Comparison of ENCODE assay signal across 8 cellular contexts in the genomic region with DNA sequence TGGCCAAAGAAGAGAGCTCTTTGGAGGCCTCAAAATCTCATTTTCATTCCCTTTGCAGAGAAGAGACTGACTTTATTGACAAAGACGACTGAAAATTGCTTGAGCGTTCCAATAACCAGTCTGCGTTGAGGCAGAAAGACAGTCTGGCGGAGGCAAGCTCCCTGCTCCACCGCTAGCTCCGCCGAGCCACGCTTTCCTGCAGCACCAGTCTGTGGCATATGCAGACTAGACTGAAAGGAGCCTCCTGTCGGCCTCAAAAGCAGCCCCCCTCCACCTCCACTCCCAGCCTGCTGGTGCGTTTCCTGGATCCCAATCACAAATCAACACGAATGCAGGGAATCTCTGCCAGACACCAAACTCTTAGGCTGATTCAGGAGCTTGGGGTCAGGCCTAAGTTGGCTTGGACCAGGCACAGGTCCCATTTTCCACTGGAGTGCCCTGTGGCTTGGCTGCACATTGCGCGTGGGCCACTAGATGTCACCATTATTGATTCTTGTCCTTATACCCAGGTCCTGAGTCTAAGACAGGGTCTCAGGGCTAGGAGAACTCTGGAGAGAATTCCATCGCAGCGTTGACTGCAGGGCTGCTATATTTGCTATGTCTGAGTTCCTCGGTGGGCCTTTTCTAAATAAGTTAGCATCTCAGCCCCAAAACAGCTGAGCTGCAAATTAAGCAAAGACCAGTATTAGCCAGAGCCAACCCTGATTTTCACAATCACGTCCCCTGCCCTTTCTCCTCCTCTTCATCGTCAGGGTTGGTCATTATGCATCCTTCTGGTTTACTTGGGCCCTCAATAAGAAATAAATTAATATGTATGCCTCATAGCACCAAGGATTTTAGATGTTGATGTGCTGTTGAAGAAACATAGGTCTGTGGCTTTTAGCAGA. TPM values are rescaled to one million over a fixed set of nuclear protein-coding genes. Genes with fewer than 3 reads are reported as not detected.
A peak's percentile ranks its signal among the peaks of the same experiment; 100 is the strongest.
DNase-seq lines count a peak whose midpoint lies in the region; ATAC-seq, FAIRE-seq and TF ChIP-seq lines count a peak whose summit lies in the region.

No MANE protein-coding gene starts in this region.

- H3K9me3 ChIP-seq in OCI-LY1 (ENCODE audit: low read length), result no peaks in the 10 kb centered on the region
- H3K9me3 ChIP-seq in osteoblast (ENCODE audit: low read depth, low read length), result no peaks in the 10 kb centered on the region

- peak; percentile 78 for TF ChIP-seq CTCF in OCI-LY1 (IDR thresholded peaks at IDR 0.05; ENCODE audit: low read length)
- TF ChIP-seq CTCF in fibroblast of villous mesenchyme (IDR thresholded peaks at IDR 0.05; ENCODE audit: insufficient read depth, low read depth, low read length), result peak; percentile 68
- TF ChIP-seq CTCF in osteoblast (IDR thresholded peaks at IDR 0.05; ENCODE audit: extremely low read depth, low read depth, low read length), result peak; percentile 68

- no peaks in the 10 kb centered on the region for H3K9me2 ChIP-seq in OCI-LY1 (ENCODE audit: low read depth, low read length)

- H3K79me2 ChIP-seq in OCI-LY1 (ENCODE audit: insufficient read depth, low read length) (no peaks in the 10 kb centered on the region), osteoblast (ENCODE audit: insufficient read depth, low read length) (no peaks in the 10 kb centered on the region)

- H3K4me2 ChIP-seq in OCI-LY1 (ENCODE audit: low read length) (no peak overlapping the region), osteoblast (ENCODE audit: insufficient read depth, low read length) (no peak overlapping the region)

- H3K27ac ChIP-seq in OCI-LY1 (ENCODE audit: low read depth, low read length, poor library complexity, severe bottlenecking) (no peak overlapping the region), osteoblast (ENCODE audit: low read depth, low read length) (no peak overlapping the region)

- H3K9ac ChIP-seq in OCI-LY1 (ENCODE audit: low read length), result no peak overlapping the region

- H3K27me3 ChIP-seq in OCI-LY1 (ENCODE audit: insufficient read depth, low read length) (no peaks in the 10 kb centered on the region), osteoblast (ENCODE audit: insufficient read depth, low read length) (no peaks in the 10 kb centered on the region)

- H3K36me3 Mint-ChIP-seq in activated T-cell treated with anti-CD3 and anti-CD28 coated beads, Interleukin-2, amount 50 U/mL, for 4 hours (ENCODE audit: insufficient read depth), result no peaks in the 10 kb centered on the region

- H3K27me3 Mint-ChIP-seq in activated T-cell treated with anti-CD3 and anti-CD28 coated beads, Interleukin-2, amount 50 U/mL, for 4 hours (ENCODE audit: low read depth), result peaks cover 4% of the 10 kb centered on the region

- H3K4me3 Mint-ChIP-seq in activated T-cell treated with anti-CD3 and anti-CD28 coated beads, Interleukin-2, amount 50 U/mL, for 4 hours, result no peak overlapping the region

- no peaks in the 10 kb centered on the region for H3K4me1 ChIP-seq in OCI-LY1 (ENCODE audit: insufficient read depth, low read length, severe bottlenecking)
- no peaks in the 10 kb centered on the region for H3K4me1 ChIP-seq in osteoblast (ENCODE audit: insufficient read depth, low read length)

- H3K36me3 ChIP-seq in OCI-LY1 (ENCODE audit: insufficient read depth, low read length) (no peaks in the 10 kb centered on the region), osteoblast (ENCODE audit: insufficient read depth, low read length) (no peaks in the 10 kb centered on the region)

- no peaks in the 10 kb centered on the region for H3K4me1 Mint-ChIP-seq in activated T-cell treated with anti-CD3 and anti-CD28 coated beads, Interleukin-2, amount 50 U/mL, for 4 hours (ENCODE audit: low read depth)

- H3K4me3 ChIP-seq in OCI-LY1 (ENCODE audit: low read depth, low read length, poor library complexity, severe bottlenecking) (no peak overlapping the region), fibroblast of villous mesenchyme (ENCODE audit: low read depth, low read length) (no peak overlapping the region), osteoblast (ENCODE audit: insufficient read depth, low read length) (no peak overlapping the region)

- no peaks in the 10 kb centered on the region for H4K20me1 ChIP-seq in OCI-LY1 (ENCODE audit: insufficient read depth, low read length)
- H4K20me1 ChIP-seq in osteoblast (ENCODE audit: insufficient read depth, low read length), result no peaks in the 10 kb centered on the region

- no peaks in the 10 kb centered on the region for H3K9me3 Mint-ChIP-seq in activated T-cell treated with anti-CD3 and anti-CD28 coated beads, Interleukin-2, amount 50 U/mL, for 4 hours

- FAIRE-seq in urothelium cell line (lab: Jason Lieb, UNC), result no peak

- DNase-seq in EH (ENCODE audit: low read depth), result peak; percentile 60
- DNase-seq in activated T-cell treated with anti-CD3 and anti-CD28 coated beads, Interleukin-2, amount 50 U/mL, for 4 hours, result peak; percentile 38
- DNase-seq in fibroblast of villous mesenchyme (ENCODE audit: low read depth), result peak; percentile 47
- DNase-seq in osteoblast (ENCODE audit: insufficient read length, low spot score, missing footprints), result peak; percentile 90
- DNase-seq in urothelium cell line (ENCODE audit: low spot score), result peak; percentile 61

- ATAC-seq in HG02623 (IDR thresholded peaks at IDR 0.05; ENCODE audit: unreplicated experiment), result peak; percentile 58
- ATAC-seq in activated T-cell treated with anti-CD3 and anti-CD28 coated beads, Interleukin-2, amount 50 U/mL, for 4 hours, result peak; percentile 77 to 81
- no peak for ATAC-seq in GM19397 (IDR thresholded peaks at IDR 0.05; ENCODE audit: unreplicated experiment)

- no peak overlapping the region for H2AFZ ChIP-seq in OCI-LY1 (ENCODE audit: low read length)
- H2AFZ ChIP-seq in osteoblast (ENCODE audit: low read length), result peak overlapping the region; percentile 76

- no peaks in the 10 kb centered on the region for H3F3A ChIP-seq in OCI-LY1 (ENCODE audit: insufficient read depth, low read length)

RNA-seq across cellular contexts. Expression of gene ZNF507, which starts 5.2 kb away (rescaled TPM):
- 10 to 100 TPM; 26.0 to 27.4 (median 26.2) TPM for total RNA-seq in activated T-cell treated with anti-CD3 and anti-CD28 coated beads, Interleukin-2, amount 50 U/mL, for 4 hours
- total RNA-seq in fibroblast of villous mesenchyme (10.6 and 13.0 TPM in 2 replicates), osteoblast (13.0 TPM in 2 replicates)

Comparison
In these comparisons a context has a peak if more than half of its experiments do, and no peak if none do; other contexts are left out.
1. DNase-seq: peak in every context shown above with its lines; median percentile 90 in osteoblast; 61 in urothelium cell line; 60 in EH; 47 in fibroblast of villous mesenchyme; 38 in activated T-cell treated with anti-CD3 and anti-CD28 coated beads, Interleukin-2, amount 50 U/mL, for 4 hours.